ENCODE assay signal across 9 cellular contexts in the genomic region with DNA sequence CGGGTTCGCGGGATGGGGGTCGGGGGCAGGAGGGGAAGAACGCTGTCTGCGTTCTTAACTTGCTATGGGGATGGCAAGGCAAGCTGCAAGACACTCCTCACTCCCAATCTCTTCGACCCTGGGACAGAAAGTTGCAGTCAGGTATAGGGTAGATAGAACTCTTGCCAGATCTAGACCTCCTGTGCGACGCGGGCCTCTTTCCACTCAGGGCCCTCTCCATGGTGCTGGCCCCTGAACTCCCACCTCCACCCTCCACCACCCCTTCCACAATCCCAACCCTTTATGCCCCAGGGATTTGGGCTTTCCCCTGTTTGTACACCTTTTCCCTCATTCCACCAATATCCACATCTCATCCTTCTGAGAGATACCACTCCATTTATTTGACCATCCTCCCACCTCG. TPM values are rescaled to one million over a fixed set of nuclear protein-coding genes. Genes with fewer than 3 reads are reported as not detected.
DNase-seq lines count a peak whose midpoint lies in the region; ATAC-seq and TF ChIP-seq lines count a peak whose summit lies in the region.
"Had no signal": no experiment of that assay in that cellular context is flagged by ENCODE, and none has a peak within 500 bp of the region (broad histone marks: within the 10 kb centered on the region; RNA-seq: fewer than 3 reads in every experiment).

No MANE protein-coding gene starts in this region.

- no peaks in the 10 kb centered on the region for H3K27me3 ChIP-seq in adrenal gland
- H3K27me3 ChIP-seq in liver (ENCODE audit: control insufficient read depth in 4 of 4, insufficient read depth in 4 of 4, low read length in 3 of 4) = no peaks in the 10 kb centered on the region
- no peaks in the 10 kb centered on the region for H3K27me3 ChIP-seq in thoracic aorta (replicated peaks; ENCODE audit: insufficient read depth)

- H3K36me3 Mint-ChIP-seq in activated T-cell treated with anti-CD3 and anti-CD28 coated beads, Interleukin-2, amount 50 U/mL, for 4 hours (ENCODE audit: insufficient read depth) = no peaks in the 10 kb centered on the region

- ATAC-seq in activated T-cell treated with anti-CD3 and anti-CD28 coated beads, Interleukin-2, amount 50 U/mL, for 4 hours = no peak
- no peak for ATAC-seq in thoracic aorta (ENCODE audit: insufficient number of reproducible peaks, low FRiP score, low read depth)
- ATAC-seq in GM21825 (IDR thresholded peaks at IDR 0.05; ENCODE audit: unreplicated experiment) = no peak
- ATAC-seq in HG02642 (IDR thresholded peaks at IDR 0.05; ENCODE audit: poor library complexity, unreplicated experiment) = no peak

- H3K9me3 Mint-ChIP-seq in activated T-cell treated with anti-CD3 and anti-CD28 coated beads, Interleukin-2, amount 50 U/mL, for 4 hours = no peaks in the 10 kb centered on the region

- H3K27ac ChIP-seq in adrenal gland = peak overlapping the region in 3 of 5 donors; percentile 62 to 78 (median 66)
- H3K27ac ChIP-seq in liver (ENCODE audit: low read depth in 1 of 2, low read length in 2 of 2) = peak overlapping the region in 1 of 2 donors; percentile 51
- peak overlapping the region; percentile 91 to 96 for H3K27ac ChIP-seq in thoracic aorta

- H3K4me3 Mint-ChIP-seq in activated T-cell treated with anti-CD3 and anti-CD28 coated beads, Interleukin-2, amount 50 U/mL, for 4 hours = peak overlapping the region; percentile 95

- peak overlapping the region in 2 of 4 donors; percentile 32 to 69 for H3K4me3 ChIP-seq in adrenal gland
- H3K4me3 ChIP-seq in liver (ENCODE audit: low read depth in 1 of 3, low read length in 3 of 3) = peak overlapping the region in 2 of 3 donors; percentile 69 to 90
- peak overlapping the region; percentile 73 for H3K4me3 ChIP-seq in thoracic aorta

- WGBS in adrenal gland, 4 donors = 78 to 86% (median 80%) methylated on average over 10 to 11 of the region's 11 CpGs
- 78% methylated on average over 11 of the region's 11 CpGs for WGBS in liver

- H3K27me3 Mint-ChIP-seq in activated T-cell treated with anti-CD3 and anti-CD28 coated beads, Interleukin-2, amount 50 U/mL, for 4 hours (ENCODE audit: low read depth) = no peaks in the 10 kb centered on the region

- H3K4me1 ChIP-seq in adrenal gland (replicated peaks in 1 of 2) (peaks cover 13 to 38% of the 10 kb centered on the region in 2 donors), liver (ENCODE audit: control insufficient read depth in 4 of 4, insufficient read depth in 4 of 4, low read length in 3 of 4) (peaks cover 4 to 46% (median 35%) of the 10 kb centered on the region in 4 donors), thoracic aorta (ENCODE audit: control insufficient read depth in 1 of 2, low read depth in 2 of 2) (peaks cover 20 to 35% of the 10 kb centered on the region in 2 donors)

- H3K9me3 ChIP-seq in adrenal gland (replicated peaks in 1 of 3) (no peaks in the 10 kb centered on the region), liver (ENCODE audit: control insufficient read depth in 4 of 4, low read length in 3 of 4) (no peaks in the 10 kb centered on the region), thoracic aorta (no peaks in the 10 kb centered on the region)

- TF ChIP-seq CTCF in adrenal gland (IDR thresholded peaks at IDR 0.05) (no peak), liver (IDR thresholded peaks at IDR 0.05; ENCODE audit: low read depth, low read length, missing input control) (no peak), thoracic aorta (IDR thresholded peaks at IDR 0.05) (no peak)

- H3K4me1 Mint-ChIP-seq in activated T-cell treated with anti-CD3 and anti-CD28 coated beads, Interleukin-2, amount 50 U/mL, for 4 hours (ENCODE audit: low read depth) = peaks cover 41% of the 10 kb centered on the region

- TF ChIP-seq POLR2A in adrenal gland (IDR thresholded peaks at IDR 0.05) = no peak

- no peak for DNase-seq in activated T-cell treated with anti-CD3 and anti-CD28 coated beads, Interleukin-2, amount 50 U/mL, for 4 hours
- DNase-seq in activated T-cell treated with anti-CD3 and anti-CD28 coated beads, Interleukin-2, amount 50 U/mL, for 48 hours = no peak
- no peak for DNase-seq in adrenal gland
- no peak for DNase-seq in thoracic aorta (ENCODE audit: low spot score)
- DNase-seq in NCI-H510A treated with DMSO at 0.1 percent for 48 hours (lab: John Stamatoyannopoulos, UW) = no peak

- no peak overlapping the region for H3K9ac ChIP-seq in liver (ENCODE audit: low read depth in 1 of 2, low read length in 2 of 2)

- intact Hi-C loops in adrenal gland (cut with DNase I) = loop anchor here in 1 of 2 donors (5.0 kb wide), 2 partner anchors 32 to 33 kb away; a partner anchor contains a TSS

- H3K36me3 ChIP-seq in adrenal gland (replicated peaks in 1 of 2) (no peaks in the 10 kb centered on the region), liver (ENCODE audit: control insufficient read depth in 4 of 4, insufficient read depth in 3 of 4, low read depth in 1 of 4, low read length in 3 of 4) (peaks cover 0 to 2% (median 0%) of the 10 kb centered on the region in 4 donors), thoracic aorta (no peaks in the 10 kb centered on the region)

- no peak for TF ChIP-seq RAD21 in liver (IDR thresholded peaks at IDR 0.05)

TF ChIP-seq in liver, 16 proteins besides CTCF, POLR2A, EP300 and RAD21 (continues in another document):
- no peak for TF ChIP-seq FOXA1 (IDR thresholded peaks at IDR 0.05)
- TF ChIP-seq EGR1 (IDR thresholded peaks at IDR 0.05; ENCODE audit: low read depth in 2 of 2) = no peak
- TF ChIP-seq TAF1 (conservative IDR thresholded peaks at IDR 0.05) = no peak
- no peak for TF ChIP-seq NR2F2 (IDR thresholded peaks at IDR 0.05)
- no peak for TF ChIP-seq SP1 (IDR thresholded peaks at IDR 0.05)
- TF ChIP-seq YY1 (IDR thresholded peaks at IDR 0.05) = no peak
- TF ChIP-seq, protein P1, sequence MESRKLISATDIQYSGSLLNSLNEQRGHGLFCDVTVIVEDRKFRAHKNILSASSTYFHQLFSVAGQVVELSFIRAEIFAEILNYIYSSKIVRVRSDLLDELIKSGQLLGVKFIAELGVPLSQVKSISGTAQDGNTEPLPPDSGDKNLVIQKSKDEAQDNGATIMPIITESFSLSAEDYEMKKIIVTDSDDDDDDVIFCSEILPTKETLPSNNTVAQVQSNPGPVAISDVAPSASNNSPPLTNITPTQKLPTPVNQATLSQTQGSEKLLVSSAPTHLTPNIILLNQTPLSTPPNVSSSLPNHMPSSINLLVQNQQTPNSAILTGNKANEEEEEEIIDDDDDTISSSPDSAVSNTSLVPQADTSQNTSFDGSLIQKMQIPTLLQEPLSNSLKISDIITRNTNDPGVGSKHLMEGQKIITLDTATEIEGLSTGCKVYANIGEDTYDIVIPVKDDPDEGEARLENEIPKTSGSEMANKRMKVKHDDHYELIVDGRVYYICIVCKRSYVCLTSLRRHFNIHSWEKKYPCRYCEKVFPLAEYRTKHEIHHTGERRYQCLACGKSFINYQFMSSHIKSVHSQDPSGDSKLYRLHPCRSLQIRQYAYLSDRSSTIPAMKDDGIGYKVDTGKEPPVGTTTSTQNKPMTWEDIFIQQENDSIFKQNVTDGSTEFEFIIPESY (IDR thresholded peaks at IDR 0.05) = no peak

RNA-seq across cellular contexts. Expression of a gene that starts 0.8 kb away (rescaled TPM):
- total RNA-seq in activated T-cell treated with anti-CD3 and anti-CD28 coated beads, Interleukin-2, amount 50 U/mL, for 4 hours = 100 to 1,000 TPM in 1 of 3 donors, 10 to 100 TPM in 2; 92.7 to 103 (median 98.9) TPM
- total RNA-seq in adrenal gland (10 to 100 TPM; 23.8 to 55.4 (median 48.9) TPM), liver (10 to 100 TPM; 10.8 to 13.1 TPM), thoracic aorta (10 to 100 TPM in 1 of 2 donors, 1 to 10 TPM in 1; 8.7 to 17.2 TPM)
- polyA plus RNA-seq in adrenal gland (10 to 100 TPM; 24.6 to 48.3 (median 39.7) TPM), liver (10 to 100 TPM; 12.1 to 14.5 TPM)

RNA-seq across cellular contexts. Expression of a gene that starts 3.2 kb away (rescaled TPM):
- 10 to 100 TPM; 39.3 to 45.6 (median 40.1) TPM for total RNA-seq in activated T-cell treated with anti-CD3 and anti-CD28 coated beads, Interleukin-2, amount 50 U/mL, for 4 hours
- total RNA-seq in adrenal gland = 10 to 100 TPM; 42.6 to 90.6 (median 67.4) TPM
- 10 to 100 TPM; 13.0 to 44.0 (median 13.5) TPM for polyA plus RNA-seq in adrenal gland
- 10 to 100 TPM; 22.1 to 31.8 TPM for total RNA-seq in liver
- 10 to 100 TPM in 1 of 2 donors, 1 to 10 TPM in 1; 7.6 to 11.5 TPM for polyA plus RNA-seq in liver
- total RNA-seq in thoracic aorta = 10 to 100 TPM; 66.6 to 76.5 TPM

RNA-seq across cellular contexts. Expression of a gene that starts 4.9 kb away (rescaled TPM):
- under 1 TPM; 0.53 to 0.84 (median 0.79) TPM for total RNA-seq in activated T-cell treated with anti-CD3 and anti-CD28 coated beads, Interleukin-2, amount 50 U/mL, for 4 hours
- total RNA-seq in adrenal gland (under 1 TPM in 2 of 8 donors, not detected in 6; 0.65 to 0.83 TPM), liver (100 to 1,000 TPM; 157 to 195 TPM), thoracic aorta (not detected)
- polyA plus RNA-seq in adrenal gland (1 to 10 TPM in 1 of 3 donors, under 1 TPM in 1, not detected in 1; 0.54 to 2.0 TPM), liver (100 to 1,000 TPM; 125 to 126 TPM)
- total RNA-seq: G401 had no signal

RNA-seq across cellular contexts. Expression of a gene that starts 33.2 kb away (rescaled TPM):
- total RNA-seq in activated T-cell treated with anti-CD3 and anti-CD28 coated beads, Interleukin-2, amount 50 U/mL, for 4 hours = 10 to 100 TPM; 60.8 to 70.3 (median 67.5) TPM
- total RNA-seq in adrenal gland = 10 to 100 TPM; 21.3 to 86.8 (median 39.2) TPM
- polyA plus RNA-seq in adrenal gland = 10 to 100 TPM in 2 of 3 donors, 1 to 10 TPM in 1; 8.4 to 54.0 (median 28.8) TPM
- total RNA-seq in liver = 10 to 100 TPM in 1 of 2 donors, 1 to 10 TPM in 1; 8.3 to 13.6 TPM
- 10 to 100 TPM in 1 of 2 donors, 1 to 10 TPM in 1; 5.4 to 10.3 TPM for polyA plus RNA-seq in liver
- 10 to 100 TPM; 30.9 to 36.3 TPM for total RNA-seq in thoracic aorta

RNA-seq across cellular contexts. Expression of a gene that starts 35.7 kb away (rescaled TPM):
- total RNA-seq in activated T-cell treated with anti-CD3 and anti-CD28 coated beads, Interleukin-2, amount 50 U/mL, for 4 hours = 10 to 100 TPM; 85.7 to 92.9 (median 86.4) TPM
- total RNA-seq in adrenal gland (100 to 1,000 TPM in 1 of 8 donors, 10 to 100 TPM in 7; 48.5 to 102 (median 72.3) TPM), liver (10 to 100 TPM; 20.5 to 24.6 TPM), thoracic aorta (100 to 1,000 TPM in 1 of 2 donors, 10 to 100 TPM in 1; 68.6 to 109 TPM)
- polyA plus RNA-seq in adrenal gland (10 to 100 TPM; 22.8 to 75.1 (median 46.6) TPM), liver (10 to 100 TPM; 12.8 to 24.8 TPM)

Comparison
In these comparisons a context has a peak if more than half of its experiments do, and no peak if none do; other contexts are left out.
1. RNA of a gene that starts 4.9 kb away (total RNA-seq): 157 to 195 TPM in liver; 0.53 to 0.84 TPM in activated T-cell treated with anti-CD3 and anti-CD28 coated beads, Interleukin-2, amount 50 U/mL, for 4 hours, 0.65 to 0.83 TPM in adrenal gland and not detected in thoracic aorta; every median in the first group is over 10 times any median in the second.